15 cellular contexts compared by ENCODE assay signal in the genomic region with DNA sequence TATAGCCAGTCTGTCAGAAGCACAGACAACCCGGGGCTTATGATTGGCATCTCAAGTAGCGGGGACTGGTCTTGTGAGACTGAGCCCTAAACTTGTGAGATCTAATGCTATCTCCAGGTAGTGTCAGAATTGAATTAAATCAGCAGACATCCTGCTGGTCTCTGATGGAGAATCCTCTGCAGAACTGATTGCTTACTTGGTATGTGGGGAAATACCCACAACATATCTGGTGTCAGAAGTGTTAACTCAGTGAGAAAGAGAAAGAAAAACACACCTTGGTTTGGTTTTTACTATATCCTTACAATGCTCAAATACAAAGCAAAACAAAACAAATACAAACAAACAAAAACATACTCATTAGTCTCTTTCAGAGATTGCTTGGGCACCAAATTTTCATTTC. TPM values are rescaled to one million over a fixed set of nuclear protein-coding genes. Genes with fewer than 3 reads are reported as not detected.
A peak's percentile ranks its signal among the peaks of the same experiment; 100 is the strongest.
DNase-seq lines count a peak whose midpoint lies in the region; ATAC-seq and TF ChIP-seq lines count a peak whose summit lies in the region.
"Had no signal": no experiment of that assay in that cellular context is flagged by ENCODE, and none has a peak within 500 bp of the region (broad histone marks: within the 10 kb centered on the region; RNA-seq: fewer than 3 reads in every experiment).

No MANE protein-coding gene starts in this region.

- peak; percentile 78 for ATAC-seq in GM21786 (IDR thresholded peaks at IDR 0.05; ENCODE audit: unreplicated experiment)
- ATAC-seq in HG03342 (IDR thresholded peaks at IDR 0.05; ENCODE audit: unreplicated experiment): peak; percentile 41
- ATAC-seq in stimulated activated effector memory CD8-positive, alpha-beta T cell treated with anti-CD3 and anti-CD28 coated beads, Interleukin-12 subunit alpha, Interleukin-12 subunit beta, amount 100 ng/mL, for 72 hours: peak; percentile 73

- H3K27me3 Mint-ChIP-seq in activated T-cell treated with anti-CD3 and anti-CD28 coated beads, Interleukin-2, amount 50 U/mL, for 24 hours: no peaks in the 10 kb centered on the region
- no peaks in the 10 kb centered on the region for H3K27me3 Mint-ChIP-seq in osteocyte (ENCODE audit: unreplicated experiment)
- H3K27me3 Mint-ChIP-seq: IgD-negative memory B cell had no signal

- H3K9me3 Mint-ChIP-seq in activated T-cell treated with anti-CD3 and anti-CD28 coated beads, Interleukin-2, amount 50 U/mL, for 24 hours: no peaks in the 10 kb centered on the region
- H3K9me3 Mint-ChIP-seq in stimulated activated effector memory CD8-positive, alpha-beta T cell treated with anti-CD3 and anti-CD28 coated beads, Interleukin-12 subunit alpha, Interleukin-12 subunit beta, amount 100 ng/mL, for 72 hours: no peaks in the 10 kb centered on the region
- no peaks in the 10 kb centered on the region for H3K9me3 Mint-ChIP-seq in osteocyte (ENCODE audit: unreplicated experiment)
- H3K9me3 Mint-ChIP-seq: IgD-negative memory B cell had no signal

- peak overlapping the region; percentile 23 for H3K27ac Mint-ChIP-seq in activated T-cell treated with anti-CD3 and anti-CD28 coated beads, Interleukin-2, amount 50 U/mL, for 24 hours
- H3K27ac Mint-ChIP-seq in stimulated activated effector memory CD8-positive, alpha-beta T cell treated with anti-CD3 and anti-CD28 coated beads, Interleukin-12 subunit alpha, Interleukin-12 subunit beta, amount 100 ng/mL, for 72 hours: peak overlapping the region; percentile 52
- no peak overlapping the region for H3K27ac Mint-ChIP-seq in osteocyte (ENCODE audit: unreplicated experiment)

- TF ChIP-seq CTCF in osteocyte (IDR thresholded peaks at IDR 0.05): no peak

- H3K36me3 Mint-ChIP-seq in activated T-cell treated with anti-CD3 and anti-CD28 coated beads, Interleukin-2, amount 50 U/mL, for 24 hours (ENCODE audit: low read depth): peaks cover 81% of the 10 kb centered on the region
- H3K36me3 Mint-ChIP-seq in stimulated activated effector memory CD8-positive, alpha-beta T cell treated with anti-CD3 and anti-CD28 coated beads, Interleukin-12 subunit alpha, Interleukin-12 subunit beta, amount 100 ng/mL, for 72 hours: peaks cover 90% of the 10 kb centered on the region
- H3K36me3 Mint-ChIP-seq in osteocyte (ENCODE audit: unreplicated experiment): peaks cover 48% of the 10 kb centered on the region

- DNase-seq in activated T-cell treated with anti-CD3 and anti-CD28 coated beads, Interleukin-2, amount 50 U/mL, for 24 hours: no peak
- no peak for DNase-seq in activated T-cell treated with anti-CD3 and anti-CD28 coated beads, Interleukin-2, amount 50 U/mL, for 48 hours
- peak in 1 of 2 donors; percentile 40 for DNase-seq in stimulated activated effector memory CD8-positive, alpha-beta T cell treated with anti-CD3 and anti-CD28 coated beads, Interleukin-12 subunit alpha, Interleukin-12 subunit beta, amount 100 ng/mL, for 72 hours (ENCODE audit: low spot score in 2 of 2)
- DNase-seq in Kasumi-1 (lab: John Stamatoyannopoulos, UW) (no peak), osteocyte (ENCODE audit: extremely low spot score, unreplicated experiment) (no peak), retina (no peak)
- DNase-seq: activated CD8-positive, alpha-beta memory T cell treated with anti-CD3 and anti-CD28 coated beads, Interleukin-2, amount 50 U/mL, for 4 hours; cortex of kidney; mammary epithelial cell; NCI-H1436; NCI-H69; Right ventricle myocardium superior had no signal

- no peak overlapping the region for H3K4me3 Mint-ChIP-seq in activated T-cell treated with anti-CD3 and anti-CD28 coated beads, Interleukin-2, amount 50 U/mL, for 24 hours
- no peak overlapping the region for H3K4me3 Mint-ChIP-seq in stimulated activated effector memory CD8-positive, alpha-beta T cell treated with anti-CD3 and anti-CD28 coated beads, Interleukin-12 subunit alpha, Interleukin-12 subunit beta, amount 100 ng/mL, for 72 hours
- H3K4me3 Mint-ChIP-seq in osteocyte (ENCODE audit: unreplicated experiment): no peak overlapping the region
- H3K4me3 Mint-ChIP-seq: IgD-negative memory B cell had no signal

- peaks cover 68% of the 10 kb centered on the region for H3K4me1 Mint-ChIP-seq in activated T-cell treated with anti-CD3 and anti-CD28 coated beads, Interleukin-2, amount 50 U/mL, for 24 hours (ENCODE audit: low read depth)
- H3K4me1 Mint-ChIP-seq in stimulated activated effector memory CD8-positive, alpha-beta T cell treated with anti-CD3 and anti-CD28 coated beads, Interleukin-12 subunit alpha, Interleukin-12 subunit beta, amount 100 ng/mL, for 72 hours: peaks cover 40% of the 10 kb centered on the region
- H3K4me1 Mint-ChIP-seq in osteocyte (ENCODE audit: unreplicated experiment): peaks cover 14% of the 10 kb centered on the region

RNA-seq across cellular contexts. Expression of gene SEL1L, which starts 10.0 kb away (rescaled TPM):
- 140 and 146 TPM in 2 replicates for total RNA-seq in osteocyte
